In genomic region chr2:143802871-143803650, GRCh38 we compare ENCODE assay signal across 10 cellular contexts.
DNase-seq lines count a peak whose midpoint lies in the region; ATAC-seq and TF ChIP-seq lines count a peak whose summit lies in the region.
"Had no signal": no experiment of that assay in that cellular context is flagged by ENCODE, and none has a peak within 500 bp of the region (broad histone marks: within the 10 kb centered on the region; RNA-seq: fewer than 3 reads in every experiment).

No MANE protein-coding gene starts in this region.

- 91% methylated on average over 5 of the region's 5 CpGs for WGBS in hepatocyte (ENCODE audit: low lambda C conversion rate, missing lambda C conversion rate)

- intact Hi-C loops in left ventricle myocardium superior (cut with micrococcal nuclease), result no loop called here
- intact Hi-C loops in activated T-helper 2 cell treated with anti-CD3 and anti-CD28 coated beads, Interferon-gamma antibody, Interleukin-2, Interleukin-4, amounts not matched to agents 10 μg/mL and 5 μg/mL and 100 μg/mL, durations not matched to agents 14 hours and 24 hours and 36 hours (cut with micrococcal nuclease), result loop anchor here (2.0 kb wide), 1 partner anchor 72 kb away; no protein-coding TSS in a partner anchor

- no peaks in the 10 kb centered on the region for H4K20me1 ChIP-seq in hepatocyte (ENCODE audit: insufficient read depth, poor library complexity, severe bottlenecking)

- no peaks in the 10 kb centered on the region for H3K9me3 Mint-ChIP-seq in activated T-helper 2 cell treated with anti-CD3 and anti-CD28 coated beads, Interferon-gamma antibody, Interleukin-2, Interleukin-4, amounts not matched to agents 10 μg/mL and 5 μg/mL and 100 μg/mL, durations not matched to agents 14 hours and 24 hours and 36 hours
- H3K9me3 Mint-ChIP-seq in T-cell, result no peaks in the 10 kb centered on the region

- no peaks in the 10 kb centered on the region for H3K9me3 ChIP-seq in hepatocyte (ENCODE audit: low read depth)
- H3K9me3 ChIP-seq: neutrophil had no signal

- H3K4me1 ChIP-seq in hepatocyte (ENCODE audit: insufficient read depth), result peaks cover 3% of the 10 kb centered on the region

- H3K9me2 ChIP-seq in hepatocyte (replicated peaks; ENCODE audit: insufficient read depth), result no peaks in the 10 kb centered on the region

- ATAC-seq in GM18861 (IDR thresholded peaks at IDR 0.05; ENCODE audit: unreplicated experiment) (peak; percentile 86), GM21576 (IDR thresholded peaks at IDR 0.05; ENCODE audit: unreplicated experiment) (peak; percentile 87), HG03354 (IDR thresholded peaks at IDR 0.05; ENCODE audit: poor library complexity, severe bottlenecking, unreplicated experiment) (peak; percentile 89), left ventricle myocardium superior (no peak), T-cell (replicated peaks in 1 of 4) (no peak)

- POLR2A ChIA-PET in T-cell (lab: Charles Lee), result no interaction called here

- H3K36me3 ChIP-seq in hepatocyte (replicated peaks; ENCODE audit: insufficient read depth, low read depth), result no peaks in the 10 kb centered on the region
- H3K36me3 ChIP-seq: neutrophil had no signal

- no peaks in the 10 kb centered on the region for H3K36me3 Mint-ChIP-seq in activated T-helper 2 cell treated with anti-CD3 and anti-CD28 coated beads, Interferon-gamma antibody, Interleukin-2, Interleukin-4, amounts not matched to agents 10 μg/mL and 5 μg/mL and 100 μg/mL, durations not matched to agents 14 hours and 24 hours and 36 hours (ENCODE audit: low read depth)
- no peaks in the 10 kb centered on the region for H3K36me3 Mint-ChIP-seq in T-cell

- no peak overlapping the region for H2AFZ ChIP-seq in hepatocyte

- H3K4me1 Mint-ChIP-seq in activated T-helper 2 cell treated with anti-CD3 and anti-CD28 coated beads, Interferon-gamma antibody, Interleukin-2, Interleukin-4, amounts not matched to agents 10 μg/mL and 5 μg/mL and 100 μg/mL, durations not matched to agents 14 hours and 24 hours and 36 hours (ENCODE audit: low read depth), result peaks cover 8% of the 10 kb centered on the region
- peaks cover 0 to 9% (median 9%) of the 10 kb centered on the region in 3 donors for H3K4me1 Mint-ChIP-seq in T-cell

- CTCF ChIA-PET in T-cell (lab: Charles Lee), result interaction anchor here in 1 of 2 donors (0.6 kb wide), 1 partner anchor 10 kb away, joined by 4 read pairs; no protein-coding TSS in a partner anchor

- no peak for DNase-seq in hepatocyte (ENCODE audit: low spot score)
- no peak for DNase-seq in left ventricle myocardium superior
- no peak for DNase-seq in activated T-helper 2 cell treated with anti-CD3 and anti-CD28 coated beads, Interferon-gamma antibody, Interleukin-2, Interleukin-4, amounts not matched to agents 10 μg/mL and 5 μg/mL and 100 μg/mL, durations not matched to agents 14 hours and 24 hours and 36 hours (ENCODE audit: low spot score)
- no peak for DNase-seq in NCI-H446 treated with DMSO at 0.1 percent for 48 hours (lab: John Stamatoyannopoulos, UW)
- DNase-seq in T-cell, result no peak
- DNase-seq: NCI-H187 treated with DMSO at 0.1 percent for 48 hours had no signal

- H3K4me2 ChIP-seq in hepatocyte, result peak overlapping the region; percentile 50

- H3K27me3 Mint-ChIP-seq in activated T-helper 2 cell treated with anti-CD3 and anti-CD28 coated beads, Interferon-gamma antibody, Interleukin-2, Interleukin-4, amounts not matched to agents 10 μg/mL and 5 μg/mL and 100 μg/mL, durations not matched to agents 14 hours and 24 hours and 36 hours (ENCODE audit: low read depth), result peaks cover 6% of the 10 kb centered on the region
- peaks cover 0 to 11% of the 10 kb centered on the region in 2 donors for H3K27me3 Mint-ChIP-seq in T-cell

- no peak overlapping the region for H3K27ac Mint-ChIP-seq in activated T-helper 2 cell treated with anti-CD3 and anti-CD28 coated beads, Interferon-gamma antibody, Interleukin-2, Interleukin-4, amounts not matched to agents 10 μg/mL and 5 μg/mL and 100 μg/mL, durations not matched to agents 14 hours and 24 hours and 36 hours
- no peak overlapping the region for H3K27ac Mint-ChIP-seq in T-cell

- no peak for TF ChIP-seq CTCF in hepatocyte (IDR thresholded peaks at IDR 0.05; ENCODE audit: poor library complexity)

- no peaks in the 10 kb centered on the region for H3K27me3 ChIP-seq in hepatocyte
- H3K27me3 ChIP-seq: neutrophil had no signal

- H3K79me2 ChIP-seq in hepatocyte, result no peaks in the 10 kb centered on the region

- H3K27ac ChIP-seq in hepatocyte, result peak overlapping the region; percentile 30
- H3K27ac ChIP-seq: neutrophil had no signal

- no peak overlapping the region for H3K4me3 Mint-ChIP-seq in activated T-helper 2 cell treated with anti-CD3 and anti-CD28 coated beads, Interferon-gamma antibody, Interleukin-2, Interleukin-4, amounts not matched to agents 10 μg/mL and 5 μg/mL and 100 μg/mL, durations not matched to agents 14 hours and 24 hours and 36 hours (ENCODE audit: low read depth)
- peak overlapping the region in 1 of 3 donors; percentile 48 for H3K4me3 Mint-ChIP-seq in T-cell

- H3K4me3 ChIP-seq in hepatocyte, result no peak overlapping the region

Comparison
In these comparisons a context has a peak if more than half of its experiments do, and no peak if none do; other contexts are left out.
1. ATAC-seq: peak in GM18861 (single experiment), GM21576 (single experiment) and HG03354 (single experiment); none in left ventricle myocardium superior (single experiment) and T-cell (0 of 4).